ENCODE assay signal across 17 cellular contexts in genomic region chr4:54368861-54369260, GRCh38.
A peak's percentile ranks its signal among the peaks of the same experiment; 100 is the strongest.
DNase-seq lines count a peak whose midpoint lies in the region; ATAC-seq and TF ChIP-seq lines count a peak whose summit lies in the region.
"Had no signal": no experiment of that assay in that cellular context is flagged by ENCODE, and none has a peak within 500 bp of the region (broad histone marks: within the 10 kb centered on the region; RNA-seq: fewer than 3 reads in every experiment).

No MANE protein-coding gene starts in this region.

- H3K4me2 ChIP-seq in fibroblast of lung (ENCODE audit: extremely low read depth, insufficient read depth, low read length): peak overlapping the region; percentile 67
- H3K4me2 ChIP-seq: BLaER1 treated with 17β-estradiol and CSF1 and Interleukin-3, amounts not matched to agents 10 nM and 100 nM had no signal

- peak overlapping the region; percentile 21 for H2AFZ ChIP-seq in fibroblast of lung (ENCODE audit: low read length)

- ATAC-seq in lower lobe of right lung (peak in 1 of 2 donors; percentile 23), GM18868 (IDR thresholded peaks at IDR 0.05; ENCODE audit: unreplicated experiment) (no peak), GM18867 (IDR thresholded peaks at IDR 0.05; ENCODE audit: unreplicated experiment) (no peak)
- ATAC-seq: GM12878 had no signal

- H3K4me3 ChIP-seq in left ventricle myocardium inferior (no peak overlapping the region), right atrium auricular region (no peak overlapping the region), fibroblast of lung (replicated peaks in 1 of 4; ENCODE audit: control extremely low read depth in 1 of 4, insufficient read depth in 1 of 4, low read depth in 3 of 4, low read length in 4 of 4) (no peak overlapping the region), lower lobe of right lung (no peak overlapping the region), MG63 (no peak overlapping the region)
- H3K4me3 ChIP-seq: BLaER1 treated with 17β-estradiol and CSF1 and Interleukin-3, amounts not matched to agents 10 nM and 100 nM; GM12878 had no signal

- H3K36me3 ChIP-seq in left ventricle myocardium inferior (no peaks in the 10 kb centered on the region), right atrium auricular region (no peaks in the 10 kb centered on the region), fibroblast of lung (ENCODE audit: control insufficient read depth, insufficient read depth, low read length) (no peaks in the 10 kb centered on the region), lower lobe of right lung (no peaks in the 10 kb centered on the region), MG63 (no peaks in the 10 kb centered on the region)
- H3K36me3 ChIP-seq: BLaER1 treated with 17β-estradiol and CSF1 and Interleukin-3, amounts not matched to agents 10 nM and 100 nM had no signal

- no peak for TF ChIP-seq CTCF in left ventricle myocardium inferior (IDR thresholded peaks at IDR 0.05; ENCODE audit: borderline replicate concordance)
- TF ChIP-seq CTCF in right atrium auricular region (IDR thresholded peaks at IDR 0.05): no peak
- no peak for TF ChIP-seq CTCF in fibroblast of lung (conservative IDR thresholded peaks at IDR 0.05 in 1 of 2, IDR thresholded peaks at IDR 0.05 in 1 of 2; ENCODE audit: low read depth in 1 of 2, low read length in 2 of 2)
- no peak for TF ChIP-seq CTCF in lower lobe of right lung (IDR thresholded peaks at IDR 0.05)

- H3K27me3 ChIP-seq in left ventricle myocardium inferior (ENCODE audit: low read depth) (no peaks in the 10 kb centered on the region), right atrium auricular region (no peaks in the 10 kb centered on the region), fibroblast of lung (ENCODE audit: control insufficient read depth, insufficient read depth, low read length) (no peaks in the 10 kb centered on the region), lower lobe of right lung (ENCODE audit: low read depth) (no peaks in the 10 kb centered on the region), MG63 (peaks cover 13% of the 10 kb centered on the region)
- H3K27me3 ChIP-seq: BLaER1 treated with 17β-estradiol and CSF1 and Interleukin-3, amounts not matched to agents 10 nM and 100 nM had no signal

- H3K27ac ChIP-seq in left ventricle myocardium inferior (replicated peaks) (peak overlapping the region; percentile 5), right atrium auricular region (no peak overlapping the region), fibroblast of lung (ENCODE audit: insufficient read depth, low read length) (no peak overlapping the region), lower lobe of right lung (peak overlapping the region; percentile 18)
- H3K27ac ChIP-seq: BLaER1 treated with 17β-estradiol and CSF1 and Interleukin-3, amounts not matched to agents 10 nM and 100 nM had no signal

- no peaks in the 10 kb centered on the region for H4K20me1 ChIP-seq in fibroblast of lung (ENCODE audit: control insufficient read depth, extremely low read depth, insufficient read depth, low read length)
- H4K20me1 ChIP-seq: BLaER1 treated with 17β-estradiol and CSF1 and Interleukin-3, amounts not matched to agents 10 nM and 100 nM had no signal

- DNase-seq in left ventricle myocardium inferior: no peak
- no peak for DNase-seq in right atrium auricular region (ENCODE audit: low spot score)
- peak in 1 of 2 donors; percentile 24 for DNase-seq in fibroblast of lung (ENCODE audit: low read depth in 2 of 2)
- DNase-seq in lower lobe of right lung: no peak
- no peak for DNase-seq in MG63
- no peak for DNase-seq in NCI-H1417 (lab: John Stamatoyannopoulos, UW)
- DNase-seq: DMS79 treated with DMSO at 0.1 percent for 48 hours, GDM1, NCI-H187 treated with DMSO at 0.1 percent for 48 hours, NCI-H2171, NCI-H446, NCI-H69, SIG-M5 had no signal

- no peaks in the 10 kb centered on the region for H3K79me2 ChIP-seq in fibroblast of lung (ENCODE audit: control insufficient read depth, insufficient read depth, low read length)

- no peaks in the 10 kb centered on the region for H3K9me3 ChIP-seq in left ventricle myocardium inferior (replicated peaks)
- H3K9me3 ChIP-seq in right atrium auricular region: no peaks in the 10 kb centered on the region
- H3K9me3 ChIP-seq in fibroblast of lung (ENCODE audit: control insufficient read depth, insufficient read depth, low read depth, low read length): no peaks in the 10 kb centered on the region
- H3K9me3 ChIP-seq in lower lobe of right lung: no peaks in the 10 kb centered on the region
- H3K9me3 ChIP-seq in MG63: no peaks in the 10 kb centered on the region
- H3K9me3 ChIP-seq: BLaER1 treated with 17β-estradiol and CSF1 and Interleukin-3, amounts not matched to agents 10 nM and 100 nM had no signal

- H3K4me1 ChIP-seq in left ventricle myocardium inferior (peaks cover 18% of the 10 kb centered on the region), right atrium auricular region (no peaks in the 10 kb centered on the region), fibroblast of lung (ENCODE audit: control insufficient read depth, extremely low read depth, insufficient read depth, low read length) (no peaks in the 10 kb centered on the region), lower lobe of right lung (peaks cover 6% of the 10 kb centered on the region)
- H3K4me1 ChIP-seq: BLaER1 treated with 17β-estradiol and CSF1 and Interleukin-3, amounts not matched to agents 10 nM and 100 nM had no signal

- intact Hi-C loops in left ventricle myocardium inferior (cut with micrococcal nuclease): no loop called here
- intact Hi-C loops in lower lobe of right lung (cut with DNase I): no loop called here

- H3K9ac ChIP-seq in fibroblast of lung (ENCODE audit: insufficient read depth, low read length): no peak overlapping the region
- H3K9ac ChIP-seq: BLaER1 treated with 17β-estradiol and CSF1 and Interleukin-3, amounts not matched to agents 10 nM and 100 nM had no signal

Comparison
In these comparisons a context has a peak if more than half of its experiments do, and no peak if none do; other contexts are left out.
1. H3K27ac ChIP-seq: peak in left ventricle myocardium inferior (single experiment) and lower lobe of right lung (single experiment); none in right atrium auricular region (0 of 2) and fibroblast of lung (single experiment).